ENCODE assay signal across 13 cellular contexts in genomic region chr9:129107651-129108050, GRCh38. TPM values are rescaled to one million over a fixed set of nuclear protein-coding genes. Genes with fewer than 3 reads are reported as not detected.
A peak's percentile ranks its signal among the peaks of the same experiment; 100 is the strongest.
DNase-seq lines count a peak whose midpoint lies in the region; ATAC-seq and TF ChIP-seq lines count a peak whose summit lies in the region.
"Had no signal": no experiment of that assay in that cellular context is flagged by ENCODE, and none has a peak within 500 bp of the region (broad histone marks: within the 10 kb centered on the region; RNA-seq: fewer than 3 reads in every experiment).

No MANE protein-coding gene starts in this region.

- H3K36me3 Mint-ChIP-seq in activated CD4-positive, alpha-beta T cell treated with anti-CD3 and anti-CD28 coated beads, Interleukin-2, amount 10 ng/mL, durations not matched to agents 7 days and 5 days (ENCODE audit: low read depth): no peaks in the 10 kb centered on the region
- peaks cover 8% of the 10 kb centered on the region for H3K36me3 Mint-ChIP-seq in central memory CD8-positive, alpha-beta T cell (ENCODE audit: insufficient read depth)

- no peak overlapping the region for H3K4me3 Mint-ChIP-seq in activated CD4-positive, alpha-beta T cell treated with anti-CD3 and anti-CD28 coated beads, Interleukin-2, amount 10 ng/mL, durations not matched to agents 7 days and 5 days
- no peak overlapping the region for H3K4me3 Mint-ChIP-seq in central memory CD8-positive, alpha-beta T cell

- H3K14ac ChIP-seq in neuronal stem cell (ENCODE audit: low read length): no peak overlapping the region

- H3K36me3 ChIP-seq in neuronal stem cell (replicated peaks in 1 of 2; ENCODE audit: control insufficient read depth in 2 of 2, insufficient read depth in 2 of 2, low read length in 2 of 2) (peaks cover 0 to 11% of the 10 kb centered on the region in 2 donors), gastrocnemius medialis (no peaks in the 10 kb centered on the region)
- H3K36me3 ChIP-seq: HAP-1 had no signal

- no peak overlapping the region for H3K4me2 ChIP-seq in neuronal stem cell (ENCODE audit: insufficient read depth, low read length, poor library complexity, severe bottlenecking)

- POLR2A ChIA-PET in activated CD4-positive, alpha-beta T cell treated with anti-CD3 and anti-CD28 coated beads, Interleukin-2, amount 10 ng/mL, durations not matched to agents 7 days and 5 days (lab: Charles Lee): no interaction called here

- H3K4me1 Mint-ChIP-seq in activated CD4-positive, alpha-beta T cell treated with anti-CD3 and anti-CD28 coated beads, Interleukin-2, amount 10 ng/mL, durations not matched to agents 7 days and 5 days: peaks cover 20% of the 10 kb centered on the region
- peaks cover 23% of the 10 kb centered on the region for H3K4me1 Mint-ChIP-seq in central memory CD8-positive, alpha-beta T cell

- no peak overlapping the region for H2AFZ ChIP-seq in neuronal stem cell (ENCODE audit: low read length)

- WGBS in neuronal stem cell (ENCODE audit: extremely low coverage in 2 of 2, insufficient read length in 2 of 2, insufficient replicate concordance in 1 of 2), 2 donors: no CpG with 5 or more reads among the region's 13 CpGs

- H3K4ac ChIP-seq in neuronal stem cell (ENCODE audit: low read length): no peak overlapping the region

- no peaks in the 10 kb centered on the region for H3K79me1 ChIP-seq in neuronal stem cell (ENCODE audit: low read depth, low read length)

- peak overlapping the region; percentile 67 for H2BK15ac ChIP-seq in neuronal stem cell (ENCODE audit: low read length)

- H3K27ac ChIP-seq in neuronal stem cell (replicated peaks; ENCODE audit: low read length): no peak overlapping the region
- peak overlapping the region; percentile 92 to 99 (median 96) for H3K27ac ChIP-seq in gastrocnemius medialis
- H3K27ac ChIP-seq: HL-60 had no signal

- H3K27me3 Mint-ChIP-seq in activated CD4-positive, alpha-beta T cell treated with anti-CD3 and anti-CD28 coated beads, Interleukin-2, amount 10 ng/mL, durations not matched to agents 7 days and 5 days: no peaks in the 10 kb centered on the region
- H3K27me3 Mint-ChIP-seq in central memory CD8-positive, alpha-beta T cell: no peaks in the 10 kb centered on the region

- no peak for TF ChIP-seq CTCF in gastrocnemius medialis (IDR thresholded peaks at IDR 0.05 in 4 of 5, conservative IDR thresholded peaks at IDR 0.05 in 1 of 5)

- no peak overlapping the region for H2BK120ac ChIP-seq in neuronal stem cell (ENCODE audit: low read depth, low read length)

- DNase-seq in activated CD4-positive, alpha-beta T cell treated with anti-CD3 and anti-CD28 coated beads, Interleukin-2, amount 10 ng/mL, durations not matched to agents 7 days and 5 days: no peak
- no peak for DNase-seq in activated CD4-positive, alpha-beta T cell treated with anti-CD3 and anti-CD28 coated beads for 1 hour
- no peak for DNase-seq in central memory CD8-positive, alpha-beta T cell (ENCODE audit: low spot score in 2 of 2)
- no peak for DNase-seq in neuronal stem cell (ENCODE audit: low spot score)
- no peak for DNase-seq in gastrocnemius medialis
- DNase-seq in NK-92 (lab: John Stamatoyannopoulos, UW; ENCODE audit: unreplicated experiment): no peak
- no peak for DNase-seq in NCI-H128 (lab: John Stamatoyannopoulos, UW; ENCODE audit: unreplicated experiment)
- DNase-seq: DMS53, GF-D8, GOT3 had no signal

- H3K4me3 ChIP-seq in neuronal stem cell (ENCODE audit: low read length in 2 of 2): no peak overlapping the region
- no peak overlapping the region for H3K4me3 ChIP-seq in gastrocnemius medialis
- H3K4me3 ChIP-seq: HAP-1 had no signal

- H3K9me3 ChIP-seq in neuronal stem cell (replicated peaks in 1 of 2; ENCODE audit: control insufficient read depth in 2 of 2, insufficient read depth in 1 of 2, low read depth in 1 of 2, low read length in 2 of 2): no peaks in the 10 kb centered on the region
- no peaks in the 10 kb centered on the region for H3K9me3 ChIP-seq in gastrocnemius medialis
- H3K9me3 ChIP-seq: HAP-1 had no signal

- no peak overlapping the region for H3K23ac ChIP-seq in neuronal stem cell (ENCODE audit: low read depth, low read length, poor library complexity)

- peaks cover 5 to 10% of the 10 kb centered on the region in 2 donors for H3K4me1 ChIP-seq in neuronal stem cell (ENCODE audit: control insufficient read depth in 2 of 2, insufficient read depth in 1 of 2, low read depth in 1 of 2, low read length in 2 of 2)
- H3K4me1 ChIP-seq in gastrocnemius medialis: peaks cover 47 to 60% of the 10 kb centered on the region in 2 donors

- no peak overlapping the region for H2BK12ac ChIP-seq in neuronal stem cell (ENCODE audit: low read length)

- intact Hi-C loops in gastrocnemius medialis (cut with DNase I; ENCODE audit: low total_unique reads): no loop called here

- no peak overlapping the region for H4K91ac ChIP-seq in neuronal stem cell (ENCODE audit: low read depth, low read length, poor library complexity)

- TF ChIP-seq POLR2A in gastrocnemius medialis (IDR thresholded peaks at IDR 0.05): no peak

- peak overlapping the region; percentile 71 for H3K18ac ChIP-seq in neuronal stem cell (ENCODE audit: low read length)

- no peaks in the 10 kb centered on the region for H3K9me3 Mint-ChIP-seq in activated CD4-positive, alpha-beta T cell treated with anti-CD3 and anti-CD28 coated beads, Interleukin-2, amount 10 ng/mL, durations not matched to agents 7 days and 5 days
- no peaks in the 10 kb centered on the region for H3K9me3 Mint-ChIP-seq in central memory CD8-positive, alpha-beta T cell

- no peak overlapping the region for H4K8ac ChIP-seq in neuronal stem cell (ENCODE audit: low read depth, low read length)

- H3K27me3 ChIP-seq in neuronal stem cell (ENCODE audit: control insufficient read depth in 3 of 3, insufficient read depth in 3 of 3, low read depth in 1 of 3, low read length in 3 of 3) (peaks cover 0 to 15% (median 0%) of the 10 kb centered on the region in 3 experiments), gastrocnemius medialis (no peaks in the 10 kb centered on the region)

- H2BK5ac ChIP-seq in neuronal stem cell (ENCODE audit: low read length): peak overlapping the region; percentile 53

- CTCF ChIA-PET in activated CD4-positive, alpha-beta T cell treated with anti-CD3 and anti-CD28 coated beads, Interleukin-2, amount 10 ng/mL, durations not matched to agents 7 days and 5 days (lab: Charles Lee): interaction anchor here (0.9 to 1.4 kb wide), 3 partner anchors 12 to 31 kb away, joined by 3 to 4 read pairs (median 3); no protein-coding TSS in a partner anchor

- peak overlapping the region; percentile 75 for H2AK5ac ChIP-seq in neuronal stem cell (ENCODE audit: low read depth, low read length)

- H3K27ac Mint-ChIP-seq in activated CD4-positive, alpha-beta T cell treated with anti-CD3 and anti-CD28 coated beads, Interleukin-2, amount 10 ng/mL, durations not matched to agents 7 days and 5 days: peak overlapping the region; percentile 12
- peak overlapping the region; percentile 19 for H3K27ac Mint-ChIP-seq in central memory CD8-positive, alpha-beta T cell (ENCODE audit: low read depth)

- no peak overlapping the region for H3K9ac ChIP-seq in neuronal stem cell (ENCODE audit: low read depth, low read length, poor library complexity)

- no peak for ATAC-seq in central memory CD8-positive, alpha-beta T cell (replicated peaks; ENCODE audit: extremely low read depth, poor library complexity, severe bottlenecking)
- ATAC-seq in gastrocnemius medialis (no peak), HG03565 (IDR thresholded peaks at IDR 0.05; ENCODE audit: unreplicated experiment) (no peak)

- in situ Hi-C loops in gastrocnemius medialis (cut with MboI; ENCODE audit: low sequenced_read_pairs in 4 of 4): no loop called here

RNA-seq across cellular contexts. Expression of gene CRAT, which starts 2.9 kb away (rescaled TPM):
- total RNA-seq in activated CD4-positive, alpha-beta T cell treated with anti-CD3 and anti-CD28 coated beads, Interleukin-2, amount 10 ng/mL, durations not matched to agents 7 days and 5 days: 10 to 100 TPM; 20.4 to 25.2 TPM
- 12.9 TPM for polyA plus RNA-seq in neuronal stem cell (2013, experiment 1 of 2)
- polyA plus RNA-seq in neuronal stem cell (2013, experiment 2 of 2): 12.1 TPM
- total RNA-seq in gastrocnemius medialis: 100 to 1,000 TPM; 137 to 167 (median 144) TPM

RNA-seq across cellular contexts. Expression of gene PTPA, which starts 3.6 kb away (rescaled TPM):
- total RNA-seq in activated CD4-positive, alpha-beta T cell treated with anti-CD3 and anti-CD28 coated beads, Interleukin-2, amount 10 ng/mL, durations not matched to agents 7 days and 5 days: 100 to 1,000 TPM in 1 of 2 experiments, 10 to 100 TPM in 1; 96.4 to 111 TPM
- polyA plus RNA-seq in neuronal stem cell (2013, experiment 1 of 2): 74.5 TPM
- polyA plus RNA-seq in neuronal stem cell (2013, experiment 2 of 2): 76.7 TPM
- total RNA-seq in gastrocnemius medialis: 10 to 100 TPM; 37.6 to 71.6 (median 53.5) TPM

RNA-seq across cellular contexts. Expression of gene DOLPP1, which starts 26.7 kb away (rescaled TPM):
- total RNA-seq in activated CD4-positive, alpha-beta T cell treated with anti-CD3 and anti-CD28 coated beads, Interleukin-2, amount 10 ng/mL, durations not matched to agents 7 days and 5 days: 10 to 100 TPM; 19.5 to 19.6 TPM
- 34.9 TPM for polyA plus RNA-seq in neuronal stem cell (2013, experiment 1 of 2)
- polyA plus RNA-seq in neuronal stem cell (2013, experiment 2 of 2): 34.1 TPM
- 1 to 10 TPM; 1.6 to 4.7 (median 2.8) TPM for total RNA-seq in gastrocnemius medialis

Comparison
In these comparisons a context has a peak if more than half of its experiments do, and no peak if none do; other contexts are left out.
1. RNA of gene CRAT, which starts 2.9 kb away (total RNA-seq): 137 to 167 TPM in gastrocnemius medialis; 20.4 to 25.2 TPM in activated CD4-positive, alpha-beta T cell treated with anti-CD3 and anti-CD28 coated beads, Interleukin-2, amount 10 ng/mL, durations not matched to agents 7 days and 5 days; every median in the first group is over 4 times any median in the second.